8 cellular contexts compared by ENCODE assay signal in the genomic region with DNA sequence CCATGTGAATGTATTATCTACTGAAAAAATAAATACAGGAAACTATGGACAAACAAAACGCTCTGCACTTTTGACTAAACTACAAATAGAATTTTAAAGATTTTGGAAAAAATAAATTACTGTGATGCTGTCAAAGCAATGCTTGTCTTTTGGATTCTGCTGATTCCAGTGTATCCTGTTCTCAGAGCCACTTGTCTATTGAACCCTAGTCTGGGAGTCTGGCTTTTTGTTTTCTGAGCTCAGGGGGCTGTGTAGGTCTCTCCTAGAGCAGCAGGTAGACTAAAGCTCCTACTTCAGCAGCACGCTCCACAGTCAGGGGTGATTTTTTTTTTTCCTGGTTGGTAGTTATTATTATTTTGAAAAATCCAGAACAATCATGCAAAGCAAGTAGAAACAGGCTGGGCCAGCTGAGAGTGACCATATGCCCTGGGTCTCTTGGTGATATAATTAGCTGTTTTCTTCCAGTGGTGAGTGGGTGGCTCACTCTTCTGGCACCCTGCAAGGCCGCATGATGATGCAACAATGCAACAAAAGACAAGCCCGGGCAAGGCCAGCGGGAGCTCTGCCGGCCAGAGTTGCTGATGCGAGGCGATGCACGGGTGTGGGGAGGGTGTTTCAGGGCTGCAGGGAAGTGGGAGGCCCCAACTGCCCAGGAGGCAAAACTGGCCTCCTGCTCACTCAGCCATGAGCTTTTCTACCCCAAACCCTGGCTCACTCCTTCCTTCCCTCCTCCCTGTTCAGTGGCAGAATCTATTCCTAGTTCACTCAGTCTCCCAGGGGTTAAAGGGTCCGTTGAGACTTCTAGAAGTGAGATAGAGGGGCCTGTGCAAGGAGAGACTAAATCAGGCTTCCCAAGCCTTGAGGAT. TPM values are rescaled to one million over a fixed set of nuclear protein-coding genes. Genes with fewer than 3 reads are reported as not detected.
DNase-seq lines count a peak whose midpoint lies in the region; ATAC-seq and TF ChIP-seq lines count a peak whose summit lies in the region.

No MANE protein-coding gene starts in this region.

- H3K9me3 Mint-ChIP-seq in natural killer cell treated with Interleukin-12 subunit alpha and Interleukin-12 subunit beta and Interleukin-15 and Interleukin-18, amount 100 ng/mL, for 72 hours: no peaks in the 10 kb centered on the region

- H3K4me1 ChIP-seq in esophagus squamous epithelium: peaks cover 11 to 40% (median 32%) of the 10 kb centered on the region in 3 donors

- peak overlapping the region; percentile 25 to 54 (median 49) for H3K27ac ChIP-seq in esophagus squamous epithelium

- no peaks in the 10 kb centered on the region for H3K9me3 ChIP-seq in esophagus squamous epithelium

- H3K36me3 ChIP-seq in esophagus squamous epithelium: no peaks in the 10 kb centered on the region

- DNase-seq in GDM1 (lab: John Stamatoyannopoulos, UW): peak; percentile 48
- peak; percentile 98 for DNase-seq in LHCN-M2 (ENCODE audit: low read depth)
- DNase-seq in RKO (ENCODE audit: low spot score): peak; percentile 81
- DNase-seq in esophagus squamous epithelium (lab: John Stamatoyannopoulos, UW): no peak
- DNase-seq in natural killer cell treated with Interleukin-12 subunit alpha and Interleukin-12 subunit beta and Interleukin-15 and Interleukin-18, amount 100 ng/mL, for 72 hours (ENCODE audit: low spot score): peak; percentile 42
- no peak for DNase-seq in cortex of kidney (lab: John Stamatoyannopoulos, UW)
- DNase-seq in middle frontal gyrus (ENCODE audit: extremely low spot score, low spot score): no peak

- H3K27me3 Mint-ChIP-seq in natural killer cell treated with Interleukin-12 subunit alpha and Interleukin-12 subunit beta and Interleukin-15 and Interleukin-18, amount 100 ng/mL, for 72 hours: peaks cover 0 to 6% of the 10 kb centered on the region in 2 donors

- H3K4me3 Mint-ChIP-seq in natural killer cell treated with Interleukin-12 subunit alpha and Interleukin-12 subunit beta and Interleukin-15 and Interleukin-18, amount 100 ng/mL, for 72 hours: no peak overlapping the region

- TF ChIP-seq CTCF in esophagus squamous epithelium (IDR thresholded peaks at IDR 0.05): no peak

- no peaks in the 10 kb centered on the region for H3K36me3 Mint-ChIP-seq in natural killer cell treated with Interleukin-12 subunit alpha and Interleukin-12 subunit beta and Interleukin-15 and Interleukin-18, amount 100 ng/mL, for 72 hours

- peaks cover 0 to 10% of the 10 kb centered on the region in 2 donors for H3K4me1 Mint-ChIP-seq in natural killer cell treated with Interleukin-12 subunit alpha and Interleukin-12 subunit beta and Interleukin-15 and Interleukin-18, amount 100 ng/mL, for 72 hours (ENCODE audit: low read depth in 2 of 2)

- ATAC-seq in GM21825 (IDR thresholded peaks at IDR 0.05; ENCODE audit: unreplicated experiment): peak; percentile 76
- ATAC-seq in natural killer cell treated with Interleukin-12 subunit alpha and Interleukin-12 subunit beta and Interleukin-15 and Interleukin-18, amount 100 ng/mL, for 72 hours: peak in 1 of 2 donors; percentile 34

- H3K27me3 ChIP-seq in esophagus squamous epithelium: no peaks in the 10 kb centered on the region

- no peak overlapping the region for H3K27ac Mint-ChIP-seq in natural killer cell treated with Interleukin-12 subunit alpha and Interleukin-12 subunit beta and Interleukin-15 and Interleukin-18, amount 100 ng/mL, for 72 hours

- no peak for TF ChIP-seq POLR2A in esophagus squamous epithelium (IDR thresholded peaks at IDR 0.05)

- 34 to 49% methylated on average over 7 to 10 of the region's 10 CpGs for WGBS in esophagus squamous epithelium, 2 donors

- intact Hi-C loops in esophagus squamous epithelium (cut with DNase I): no loop called here

- peak overlapping the region in 1 of 4 donors; percentile 12 for H3K4me3 ChIP-seq in esophagus squamous epithelium

RNA-seq across cellular contexts. Expression of a gene that starts 11.6 kb away (rescaled TPM):
- total RNA-seq in LHCN-M2 (2014; rRNA removed) (560 and 669 TPM in 2 replicates), esophagus squamous epithelium (100 to 1,000 TPM in 2 of 4 donors, 10 to 100 TPM in 2; 86.8 to 209 (median 131) TPM)
- polyA plus RNA-seq in LHCN-M2 (2012): 537 TPM
- 100 to 1,000 TPM; 176 to 617 TPM for total RNA-seq in natural killer cell treated with Interleukin-12 subunit alpha and Interleukin-12 subunit beta and Interleukin-15 and Interleukin-18, amount 100 ng/mL, for 72 hours

RNA-seq across cellular contexts. Expression of a gene that starts 30.7 kb away (rescaled TPM):
- total RNA-seq in LHCN-M2 (2014; rRNA removed): not detected in 2 replicates
- polyA plus RNA-seq in LHCN-M2 (2012): 0.04 TPM
- total RNA-seq in esophagus squamous epithelium: under 1 TPM in 3 of 4 donors, not detected in 1; 0.11 to 0.76 (median 0.18) TPM
- total RNA-seq in natural killer cell treated with Interleukin-12 subunit alpha and Interleukin-12 subunit beta and Interleukin-15 and Interleukin-18, amount 100 ng/mL, for 72 hours: 1 to 10 TPM; 4.1 to 7.9 TPM

Comparison
In these comparisons a context has a peak if more than half of its experiments do, and no peak if none do; other contexts are left out.
1. DNase-seq: peak in GDM1 (single experiment), LHCN-M2 (single experiment), RKO (single experiment) and natural killer cell treated with Interleukin-12 subunit alpha and Interleukin-12 subunit beta and Interleukin-15 and Interleukin-18, amount 100 ng/mL, for 72 hours (single experiment); none in esophagus squamous epithelium (single experiment), cortex of kidney (single experiment) and middle frontal gyrus (single experiment).